2 cellular contexts compared by ENCODE assay signal in the genomic region with DNA sequence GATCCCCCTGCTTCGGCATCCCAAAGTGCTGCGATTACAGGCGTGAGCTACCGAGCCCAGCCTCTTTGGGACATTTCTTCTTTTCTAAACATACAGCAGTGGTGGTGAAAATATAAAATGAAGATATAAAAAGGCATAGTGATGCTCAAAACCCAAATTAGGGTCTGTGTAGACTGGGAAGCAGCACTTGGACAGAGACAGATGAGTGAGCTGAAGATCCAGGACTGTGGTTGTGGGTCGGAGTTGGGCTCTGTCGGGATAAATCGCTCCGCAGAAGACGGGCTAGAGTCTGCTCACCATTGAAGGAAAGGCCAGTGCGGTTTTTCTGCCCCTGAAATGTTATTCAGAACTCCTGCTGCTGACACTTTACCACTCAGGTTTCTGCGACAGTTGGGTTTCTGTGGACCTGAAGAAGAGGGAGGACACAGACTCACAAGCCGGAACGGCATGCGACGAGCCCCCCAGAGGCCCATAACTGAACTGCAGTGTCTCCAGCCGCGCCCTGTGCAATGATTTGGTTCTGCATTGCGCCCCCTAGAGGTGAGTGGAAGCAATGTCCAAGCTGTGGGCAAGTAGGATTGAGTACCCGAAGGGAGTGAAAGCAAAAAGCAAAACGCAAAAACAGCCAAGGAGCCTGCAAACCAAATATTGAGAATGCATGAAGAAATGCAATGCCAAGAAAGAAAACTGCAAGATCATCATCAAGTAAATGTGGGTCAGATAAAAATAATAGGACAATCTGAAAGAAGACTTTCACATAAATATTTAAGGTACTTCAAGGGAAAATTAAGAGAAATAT.
TF ChIP-seq lines count a peak whose summit lies in the region.

No MANE protein-coding gene starts in this region.

TF ChIP-seq in HCT116, 20 proteins besides CTCF, POLR2A, EP300 and RAD21 (continued from another document):
- TF ChIP-seq EZH2phosphoT487 (IDR thresholded peaks at IDR 0.05; ENCODE audit: borderline replicate concordance) = no peak
- no peak for TF ChIP-seq EGR1 (IDR thresholded peaks at IDR 0.05; ENCODE audit: low read depth)
- TF ChIP-seq CEBPB (IDR thresholded peaks at IDR 0.05; ENCODE audit: low read depth) = no peak

TF ChIP-seq in SK-N-SH treated with all-trans-retinoic acid at 6 μM for 48 hours, 23 proteins besides CTCF, POLR2A, EP300 and RAD21 (continued from another document):
- TF ChIP-seq CSDC2 (CRISPR knock-in tag; IDR thresholded peaks at IDR 0.05) = no peak
- no peak for TF ChIP-seq TSHZ2 (CRISPR knock-in tag; IDR thresholded peaks at IDR 0.05)
- no peak for TF ChIP-seq POU6F1 (CRISPR knock-in tag; IDR thresholded peaks at IDR 0.05; ENCODE audit: borderline replicate concordance, low read depth)
- TF ChIP-seq ZNF8 (CRISPR knock-in tag; IDR thresholded peaks at IDR 0.05) = no peak
TF ChIP-seq in SK-N-SH treated with all-trans-retinoic acid at 6 μM for 48 hours: peak in this region for 0.
